Comparison of ENCODE assay signal across 8 cellular contexts in genomic region chrX:33725556-33726232, GRCh38.
DNase-seq lines count a peak whose midpoint lies in the region; ATAC-seq lines count a peak whose summit lies in the region.

No MANE protein-coding gene starts in this region.

- no peaks in the 10 kb centered on the region for H3K9me3 Mint-ChIP-seq in T-helper 2 cell treated with Interferon-gamma antibody and Interleukin-4, amounts not matched to agents 5 μg/mL and 100 μg/mL, for 36 hours

- in situ Hi-C loops in G401 (cut with HindIII; ENCODE audit: low sequenced_read_pairs): no loop called here

- H3K4me3 Mint-ChIP-seq in T-helper 2 cell treated with Interferon-gamma antibody and Interleukin-4, amounts not matched to agents 5 μg/mL and 100 μg/mL, for 36 hours: peak overlapping the region; percentile 18

- H3K4me1 ChIP-seq in skeletal muscle satellite cell (ENCODE audit: control insufficient read depth, insufficient read depth, low read length): no peaks in the 10 kb centered on the region

- ATAC-seq in GM18868 (IDR thresholded peaks at IDR 0.05; ENCODE audit: unreplicated experiment): no peak

- H3K27me3 Mint-ChIP-seq in T-helper 2 cell treated with Interferon-gamma antibody and Interleukin-4, amounts not matched to agents 5 μg/mL and 100 μg/mL, for 36 hours (ENCODE audit: low read depth): no peaks in the 10 kb centered on the region

- peak; percentile 1 for DNase-seq in Jurkat, Clone E6-1 (ENCODE audit: low read depth, low spot score)
- DNase-seq in T-helper 2 cell treated with Interferon-gamma antibody and Interleukin-4, amounts not matched to agents 5 μg/mL and 100 μg/mL, for 36 hours (ENCODE audit: low spot score): no peak
- DNase-seq in stimulated activated CD4-positive, alpha-beta T cell treated with anti-CD3 and anti-CD28 coated beads, Interleukin-1b, Interleukin-23, amount 100 ng/mL, for 48 hours: no peak
- DNase-seq in G401 (ENCODE audit: low spot score): no peak
- DNase-seq in activated effector memory CD4-positive, alpha-beta T cell treated with Interleukin-2 at 50 U/mL for 16 hours: no peak

- H3K9ac ChIP-seq in skeletal muscle satellite cell (ENCODE audit: low read depth, low read length): peak overlapping the region; percentile 48

- no peaks in the 10 kb centered on the region for H3K4me1 Mint-ChIP-seq in T-helper 2 cell treated with Interferon-gamma antibody and Interleukin-4, amounts not matched to agents 5 μg/mL and 100 μg/mL, for 36 hours (ENCODE audit: low read depth)

- no peak overlapping the region for H3K27ac Mint-ChIP-seq in T-helper 2 cell treated with Interferon-gamma antibody and Interleukin-4, amounts not matched to agents 5 μg/mL and 100 μg/mL, for 36 hours

- no peak overlapping the region; the same call in 1 of the 2 replicates for H3K4me3 ChIP-seq in Jurkat, Clone E6-1 (ENCODE audit: low read length)
- H3K4me3 ChIP-seq in iPS-11a (ENCODE audit: low read depth, low read length) (peak overlapping the region; percentile 43), skeletal muscle satellite cell (ENCODE audit: low read length) (peak overlapping the region; percentile 69)

- peak overlapping the region; percentile 83 for H3K4me2 ChIP-seq in skeletal muscle satellite cell (ENCODE audit: low read length)

- H3K36me3 Mint-ChIP-seq in T-helper 2 cell treated with Interferon-gamma antibody and Interleukin-4, amounts not matched to agents 5 μg/mL and 100 μg/mL, for 36 hours (ENCODE audit: low read depth): no peaks in the 10 kb centered on the region

- H3K9me3 ChIP-seq in skeletal muscle satellite cell (replicated peaks; ENCODE audit: low read length): no peaks in the 10 kb centered on the region

- H3K27me3 ChIP-seq in skeletal muscle satellite cell (ENCODE audit: control insufficient read depth, insufficient read depth, low read length): peaks cover 2% of the 10 kb centered on the region

- H3K36me3 ChIP-seq in skeletal muscle satellite cell (ENCODE audit: insufficient read depth, low read length): no peaks in the 10 kb centered on the region
